19 cellular contexts compared by ENCODE assay signal in genomic region chr7:157570531-157571200, GRCh38.
DNase-seq lines count a peak whose midpoint lies in the region; ATAC-seq, FAIRE-seq and TF ChIP-seq lines count a peak whose summit lies in the region.
"Had no signal": no experiment of that assay in that cellular context is flagged by ENCODE, and none has a peak within 500 bp of the region (broad histone marks: within the 10 kb centered on the region; RNA-seq: fewer than 3 reads in every experiment).

No MANE protein-coding gene starts in this region.

- no peaks in the 10 kb centered on the region for H3K9me3 ChIP-seq in kidney (ENCODE audit: control insufficient read depth in 1 of 2, low read length in 2 of 2)
- H3K9me3 ChIP-seq: ascending aorta, left ventricle myocardium inferior had no signal

- peaks cover 3% of the 10 kb centered on the region for H3K36me3 Mint-ChIP-seq in T-helper 2 cell treated with Interferon-gamma antibody and Interleukin-4, amounts not matched to agents 5 μg/mL and 100 μg/mL, for 36 hours (ENCODE audit: low read depth)
- H3K36me3 Mint-ChIP-seq: naive B cell had no signal

- peak; percentile 44 for ATAC-seq in HG03442 (IDR thresholded peaks at IDR 0.05; ENCODE audit: unreplicated experiment)
- ATAC-seq in HG02981 (IDR thresholded peaks at IDR 0.05; ENCODE audit: unreplicated experiment), result no peak
- no peak for ATAC-seq in GM21360 (IDR thresholded peaks at IDR 0.05; ENCODE audit: unreplicated experiment)
- ATAC-seq: GM23338 had no signal

- no peak overlapping the region for H3K9ac ChIP-seq in kidney (ENCODE audit: low read length in 2 of 2)

- no peaks in the 10 kb centered on the region for H3K36me3 ChIP-seq in kidney (ENCODE audit: control insufficient read depth in 1 of 2, insufficient read depth in 2 of 2, low read length in 2 of 2)
- H3K36me3 ChIP-seq: ascending aorta, left ventricle myocardium inferior had no signal

- H3K4me3 Mint-ChIP-seq in T-helper 2 cell treated with Interferon-gamma antibody and Interleukin-4, amounts not matched to agents 5 μg/mL and 100 μg/mL, for 36 hours, result peak overlapping the region; percentile 91
- H3K4me3 Mint-ChIP-seq: GM23338 had no signal

- intact Hi-C loops in kidney (cut with DNase I), result no loop called here

- H3K27ac ChIP-seq in kidney (ENCODE audit: low read depth in 2 of 2, low read length in 2 of 2), result no peak overlapping the region
- H3K27ac ChIP-seq: ascending aorta, C4-2B, HL-60, left ventricle myocardium inferior had no signal

- DNase-seq in EL (peak; percentile 5), kidney (peak; percentile 51), SIG-M5 treated with dmso at 0.1 percent for 504 hours (lab: John Stamatoyannopoulos, UW; ENCODE audit: unreplicated experiment) (no peak), NCI-H2171 (lab: John Stamatoyannopoulos, UW) (no peak)
- peak; percentile 44 for DNase-seq in T-helper 2 cell treated with Interferon-gamma antibody and Interleukin-4, amounts not matched to agents 5 μg/mL and 100 μg/mL, for 36 hours (ENCODE audit: low spot score)
- DNase-seq: activated CD4-positive, CD25-positive, alpha-beta regulatory T cell; Kasumi-1; left ventricle myocardium inferior; naive B cell; NCI-H2029 treated with DMSO at 0.1 percent for 48 hours; retina; stimulated activated CD4-positive, alpha-beta T cell treated with anti-CD3 and anti-CD28 coated beads, Interleukin-2, amount 100 ng/mL, for 48 hours had no signal

- peaks cover 39% of the 10 kb centered on the region for H3K4me1 Mint-ChIP-seq in T-helper 2 cell treated with Interferon-gamma antibody and Interleukin-4, amounts not matched to agents 5 μg/mL and 100 μg/mL, for 36 hours (ENCODE audit: low read depth)
- H3K4me1 Mint-ChIP-seq: GM23338 had no signal

- no peak for FAIRE-seq in kidney (lab: Jason Lieb, UNC)

- peaks cover 0 to 10% of the 10 kb centered on the region in 2 donors for H3K4me1 ChIP-seq in kidney (ENCODE audit: control insufficient read depth in 1 of 2, insufficient read depth in 1 of 2, low read depth in 1 of 2, low read length in 2 of 2)
- H3K4me1 ChIP-seq: ascending aorta had no signal

- peaks cover 2% of the 10 kb centered on the region for H3K27me3 Mint-ChIP-seq in T-helper 2 cell treated with Interferon-gamma antibody and Interleukin-4, amounts not matched to agents 5 μg/mL and 100 μg/mL, for 36 hours (ENCODE audit: low read depth)

- H3K4me3 ChIP-seq in kidney (ENCODE audit: low read length in 2 of 2), result no peak overlapping the region
- H3K4me3 ChIP-seq: ascending aorta, GM23338, left ventricle myocardium inferior had no signal

- no peak for TF ChIP-seq CTCF in kidney (IDR thresholded peaks at IDR 0.05; ENCODE audit: borderline replicate concordance, extremely low read depth, insufficient read depth)

- peak overlapping the region; percentile 91 for H3K27ac Mint-ChIP-seq in T-helper 2 cell treated with Interferon-gamma antibody and Interleukin-4, amounts not matched to agents 5 μg/mL and 100 μg/mL, for 36 hours
- H3K27ac Mint-ChIP-seq: GM23338 had no signal

- H3K9me3 Mint-ChIP-seq in T-helper 2 cell treated with Interferon-gamma antibody and Interleukin-4, amounts not matched to agents 5 μg/mL and 100 μg/mL, for 36 hours, result no peaks in the 10 kb centered on the region
- H3K9me3 Mint-ChIP-seq: naive B cell had no signal

Comparison
In these comparisons a context has a peak if more than half of its experiments do, and no peak if none do; other contexts are left out.
1. DNase-seq: peak in EL (single experiment), T-helper 2 cell treated with Interferon-gamma antibody and Interleukin-4, amounts not matched to agents 5 μg/mL and 100 μg/mL, for 36 hours (single experiment) and kidney (single experiment); none in SIG-M5 treated with dmso at 0.1 percent for 504 hours (single experiment) and NCI-H2171 (single experiment).